ENCODE assay signal across 12 cellular contexts in the genomic region with DNA sequence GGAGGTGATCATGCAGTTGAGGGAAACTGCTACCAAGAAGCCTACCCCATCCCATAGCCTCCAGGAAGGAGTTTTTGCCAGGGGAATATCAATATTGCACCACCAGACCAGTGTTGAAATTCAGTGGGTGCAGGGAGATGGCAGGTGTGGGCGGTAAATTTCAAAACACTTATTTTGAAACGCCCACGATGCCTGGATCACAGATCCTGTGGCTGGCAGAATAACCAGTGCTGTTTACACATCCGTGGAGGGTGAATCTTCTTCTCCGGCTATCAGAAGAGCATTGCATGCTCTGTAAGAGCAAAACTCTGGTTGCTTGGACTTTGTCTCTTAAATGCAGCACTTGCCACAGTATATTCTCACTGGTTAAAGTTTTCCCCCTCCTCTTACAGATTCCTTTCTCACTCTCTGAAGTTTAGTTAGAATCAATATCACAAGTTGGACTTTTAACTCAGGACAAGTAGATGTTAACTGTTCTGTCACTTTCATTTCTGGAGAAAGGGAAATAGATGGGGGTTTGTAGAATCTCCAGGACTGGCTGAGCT.
DNase-seq lines count a peak whose midpoint lies in the region; ATAC-seq, FAIRE-seq and TF ChIP-seq lines count a peak whose summit lies in the region.
"Had no signal": no experiment of that assay in that cellular context is flagged by ENCODE, and none has a peak within 500 bp of the region (broad histone marks: within the 10 kb centered on the region; RNA-seq: fewer than 3 reads in every experiment).

No MANE protein-coding gene starts in this region.

- H3K4me1 Mint-ChIP-seq in MCF 10A (ENCODE audit: insufficient read depth, unreplicated experiment) (peaks cover 26% of the 10 kb centered on the region), osteocyte (ENCODE audit: unreplicated experiment) (peaks cover 10% of the 10 kb centered on the region)

- TF ChIP-seq CTCF in MCF 10A (IDR thresholded peaks at IDR 0.05; ENCODE audit: unreplicated experiment) (no peak), osteocyte (IDR thresholded peaks at IDR 0.05) (no peak)

- BruUV-seq in MCF 10A (replicated peaks; lab: Mats Ljungman, UMichigan): no TSS peak

- H3K9me3 Mint-ChIP-seq in MCF 10A (ENCODE audit: unreplicated experiment) (no peaks in the 10 kb centered on the region), osteocyte (ENCODE audit: unreplicated experiment) (peaks cover 5% of the 10 kb centered on the region)
- H3K9me3 Mint-ChIP-seq: endodermal cell had no signal

- H3K4me3 Mint-ChIP-seq in MCF 10A (ENCODE audit: unreplicated experiment) (no peak overlapping the region), osteocyte (ENCODE audit: unreplicated experiment) (no peak overlapping the region)
- H3K4me3 Mint-ChIP-seq: endodermal cell had no signal

- POLR2A ChIA-PET in MCF 10A (lab: Yijun Ruan, JAX): interaction anchor here (0.6 to 6.2 kb wide), 8 partner anchors 9 to 70 kb away, joined by 3 to 61 read pairs (median 3); a partner anchor contains a TSS

- H3K36me3 Mint-ChIP-seq in MCF 10A (ENCODE audit: insufficient read depth, unreplicated experiment) (no peaks in the 10 kb centered on the region), osteocyte (ENCODE audit: unreplicated experiment) (no peaks in the 10 kb centered on the region)

- H3K27ac Mint-ChIP-seq in MCF 10A (ENCODE audit: low read depth, unreplicated experiment) (no peak overlapping the region), osteocyte (ENCODE audit: unreplicated experiment) (no peak overlapping the region)
- H3K27ac Mint-ChIP-seq: endodermal cell had no signal

- peak; percentile 23 for FAIRE-seq in GM19239 (lab: Jason Lieb, UNC)
- FAIRE-seq: H1, pancreas, urothelium cell line had no signal

- ATAC-seq in HG02970 (IDR thresholded peaks at IDR 0.05; ENCODE audit: low FRiP score, unreplicated experiment) (no peak), SK-N-SH treated with all-trans-retinoic acid at 6 μM for 48 hours (no peak)

- DNase-seq in GM19239 (ENCODE audit: insufficient read length, low spot score): no peak
- peak; percentile 81 for DNase-seq in MV-4-11 (lab: John Stamatoyannopoulos, UW)
- peak; percentile 95 for DNase-seq in MCF 10A (ENCODE audit: unreplicated experiment)
- DNase-seq in osteocyte (ENCODE audit: extremely low spot score, unreplicated experiment): peak; percentile 56
- no peak for DNase-seq in G401 (ENCODE audit: low spot score)
- DNase-seq: endodermal cell, NCI-H1930, pancreas had no signal

- in situ Hi-C loops in G401 (cut with HindIII; ENCODE audit: low sequenced_read_pairs): no loop called here

- intact Hi-C loops in MCF 10A (cut with micrococcal nuclease): loop anchor here (2.0 kb wide), 1 partner anchor 32 kb away; no protein-coding TSS in a partner anchor

- H3K27me3 Mint-ChIP-seq in MCF 10A (ENCODE audit: insufficient read depth, unreplicated experiment) (no peaks in the 10 kb centered on the region), osteocyte (ENCODE audit: unreplicated experiment) (peaks cover 18% of the 10 kb centered on the region)

- CTCF ChIA-PET in MCF 10A (lab: Yijun Ruan, JAX): interaction anchor here (1.2 kb wide), 1 partner anchor 15 kb away, joined by 4 read pairs; no protein-coding TSS in a partner anchor

TF ChIP-seq in SK-N-SH treated with all-trans-retinoic acid at 6 μM for 48 hours, 23 proteins besides CTCF, POLR2A, EP300 and RAD21:
- TF ChIP-seq CSDC2 (CRISPR knock-in tag; IDR thresholded peaks at IDR 0.05) (no peak), RARB (CRISPR knock-in tag; IDR thresholded peaks at IDR 0.05) (no peak), PPARA (CRISPR knock-in tag; IDR thresholded peaks at IDR 0.05; ENCODE audit: borderline replicate concordance) (no peak), ZNF565 (CRISPR knock-in tag; conservative IDR thresholded peaks at IDR 0.05; ENCODE audit: low read depth) (no peak), GLIS3 (CRISPR knock-in tag; IDR thresholded peaks at IDR 0.05) (no peak), ARNTL (CRISPR knock-in tag; IDR thresholded peaks at IDR 0.05; ENCODE audit: borderline replicate concordance, low read depth) (no peak), TOX (CRISPR knock-in tag; IDR thresholded peaks at IDR 0.05; ENCODE audit: borderline replicate concordance) (no peak)
- TF ChIP-seq, protein P1, sequence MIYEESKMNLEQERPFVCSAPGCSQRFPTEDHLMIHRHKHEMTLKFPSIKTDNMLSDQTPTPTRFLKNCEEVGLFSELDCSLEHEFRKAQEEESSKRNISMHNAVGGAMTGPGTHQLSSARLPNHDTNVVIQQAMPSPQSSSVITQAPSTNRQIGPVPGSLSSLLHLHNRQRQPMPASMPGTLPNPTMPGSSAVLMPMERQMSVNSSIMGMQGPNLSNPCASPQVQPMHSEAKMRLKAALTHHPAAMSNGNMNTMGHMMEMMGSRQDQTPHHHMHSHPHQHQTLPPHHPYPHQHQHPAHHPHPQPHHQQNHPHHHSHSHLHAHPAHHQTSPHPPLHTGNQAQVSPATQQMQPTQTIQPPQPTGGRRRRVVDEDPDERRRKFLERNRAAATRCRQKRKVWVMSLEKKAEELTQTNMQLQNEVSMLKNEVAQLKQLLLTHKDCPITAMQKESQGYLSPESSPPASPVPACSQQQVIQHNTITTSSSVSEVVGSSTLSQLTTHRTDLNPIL (CRISPR knock-in tag; IDR thresholded peaks at IDR 0.05; ENCODE audit: low read depth): no peak
- TF ChIP-seq, protein P2, sequence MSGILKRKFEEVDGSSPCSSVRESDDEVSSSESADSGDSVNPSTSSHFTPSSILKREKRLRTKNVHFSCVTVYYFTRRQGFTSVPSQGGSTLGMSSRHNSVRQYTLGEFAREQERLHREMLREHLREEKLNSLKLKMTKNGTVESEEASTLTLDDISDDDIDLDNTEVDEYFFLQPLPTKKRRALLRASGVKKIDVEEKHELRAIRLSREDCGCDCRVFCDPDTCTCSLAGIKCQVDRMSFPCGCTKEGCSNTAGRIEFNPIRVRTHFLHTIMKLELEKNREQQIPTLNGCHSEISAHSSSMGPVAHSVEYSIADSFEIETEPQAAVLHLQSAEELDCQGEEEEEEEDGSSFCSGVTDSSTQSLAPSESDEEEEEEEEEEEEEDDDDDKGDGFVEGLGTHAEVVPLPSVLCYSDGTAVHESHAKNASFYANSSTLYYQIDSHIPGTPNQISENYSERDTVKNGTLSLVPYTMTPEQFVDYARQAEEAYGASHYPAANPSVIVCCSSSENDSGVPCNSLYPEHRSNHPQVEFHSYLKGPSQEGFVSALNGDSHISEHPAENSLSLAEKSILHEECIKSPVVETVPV (CRISPR knock-in tag; IDR thresholded peaks at IDR 0.05): no peak
- TF ChIP-seq, protein P3, sequence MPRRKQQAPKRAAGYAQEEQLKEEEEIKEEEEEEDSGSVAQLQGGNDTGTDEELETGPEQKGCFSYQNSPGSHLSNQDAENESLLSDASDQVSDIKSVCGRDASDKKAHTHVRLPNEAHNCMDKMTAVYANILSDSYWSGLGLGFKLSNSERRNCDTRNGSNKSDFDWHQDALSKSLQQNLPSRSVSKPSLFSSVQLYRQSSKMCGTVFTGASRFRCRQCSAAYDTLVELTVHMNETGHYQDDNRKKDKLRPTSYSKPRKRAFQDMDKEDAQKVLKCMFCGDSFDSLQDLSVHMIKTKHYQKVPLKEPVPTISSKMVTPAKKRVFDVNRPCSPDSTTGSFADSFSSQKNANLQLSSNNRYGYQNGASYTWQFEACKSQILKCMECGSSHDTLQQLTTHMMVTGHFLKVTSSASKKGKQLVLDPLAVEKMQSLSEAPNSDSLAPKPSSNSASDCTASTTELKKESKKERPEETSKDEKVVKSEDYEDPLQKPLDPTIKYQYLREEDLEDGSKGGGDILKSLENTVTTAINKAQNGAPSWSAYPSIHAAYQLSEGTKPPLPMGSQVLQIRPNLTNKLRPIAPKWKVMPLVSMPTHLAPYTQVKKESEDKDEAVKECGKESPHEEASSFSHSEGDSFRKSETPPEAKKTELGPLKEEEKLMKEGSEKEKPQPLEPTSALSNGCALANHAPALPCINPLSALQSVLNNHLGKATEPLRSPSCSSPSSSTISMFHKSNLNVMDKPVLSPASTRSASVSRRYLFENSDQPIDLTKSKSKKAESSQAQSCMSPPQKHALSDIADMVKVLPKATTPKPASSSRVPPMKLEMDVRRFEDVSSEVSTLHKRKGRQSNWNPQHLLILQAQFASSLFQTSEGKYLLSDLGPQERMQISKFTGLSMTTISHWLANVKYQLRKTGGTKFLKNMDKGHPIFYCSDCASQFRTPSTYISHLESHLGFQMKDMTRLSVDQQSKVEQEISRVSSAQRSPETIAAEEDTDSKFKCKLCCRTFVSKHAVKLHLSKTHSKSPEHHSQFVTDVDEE (CRISPR knock-in tag; IDR thresholded peaks at IDR 0.05): no peak
- TF ChIP-seq, protein P4, sequence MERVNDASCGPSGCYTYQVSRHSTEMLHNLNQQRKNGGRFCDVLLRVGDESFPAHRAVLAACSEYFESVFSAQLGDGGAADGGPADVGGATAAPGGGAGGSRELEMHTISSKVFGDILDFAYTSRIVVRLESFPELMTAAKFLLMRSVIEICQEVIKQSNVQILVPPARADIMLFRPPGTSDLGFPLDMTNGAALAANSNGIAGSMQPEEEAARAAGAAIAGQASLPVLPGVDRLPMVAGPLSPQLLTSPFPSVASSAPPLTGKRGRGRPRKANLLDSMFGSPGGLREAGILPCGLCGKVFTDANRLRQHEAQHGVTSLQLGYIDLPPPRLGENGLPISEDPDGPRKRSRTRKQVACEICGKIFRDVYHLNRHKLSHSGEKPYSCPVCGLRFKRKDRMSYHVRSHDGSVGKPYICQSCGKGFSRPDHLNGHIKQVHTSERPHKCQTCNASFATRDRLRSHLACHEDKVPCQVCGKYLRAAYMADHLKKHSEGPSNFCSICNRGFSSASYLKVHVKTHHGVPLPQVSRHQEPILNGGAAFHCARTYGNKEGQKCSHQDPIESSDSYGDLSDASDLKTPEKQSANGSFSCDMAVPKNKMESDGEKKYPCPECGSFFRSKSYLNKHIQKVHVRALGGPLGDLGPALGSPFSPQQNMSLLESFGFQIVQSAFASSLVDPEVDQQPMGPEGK (CRISPR knock-in tag; IDR thresholded peaks at IDR 0.05; ENCODE audit: borderline replicate concordance): no peak

Comparison
In these comparisons a context has a peak if more than half of its experiments do, and no peak if none do; other contexts are left out.
1. DNase-seq: peak in MV-4-11 (single experiment), MCF 10A (single experiment) and osteocyte (single experiment); none in GM19239 (single experiment) and G401 (single experiment).